21 cellular contexts compared by ENCODE assay signal in genomic region chr1:21871943-21872342, GRCh38. TPM values are rescaled to one million over a fixed set of nuclear protein-coding genes. Genes with fewer than 3 reads are reported as not detected.
DNase-seq lines count a peak whose midpoint lies in the region; ATAC-seq, FAIRE-seq and TF ChIP-seq lines count a peak whose summit lies in the region.
"Had no signal": no experiment of that assay in that cellular context is flagged by ENCODE, and none has a peak within 500 bp of the region (broad histone marks: within the 10 kb centered on the region; RNA-seq: fewer than 3 reads in every experiment).

No MANE protein-coding gene starts in this region.

- no peaks in the 10 kb centered on the region for H3K9me3 Mint-ChIP-seq in activated naive CD8-positive, alpha-beta T cell treated with anti-CD3 and anti-CD28 coated beads for 36 hours
- no peaks in the 10 kb centered on the region for H3K9me3 Mint-ChIP-seq in activated naive CD8-positive, alpha-beta T cell treated with anti-CD3 and anti-CD28 coated beads, Interleukin-2, amount 50 U/mL, for 24 hours
- H3K9me3 Mint-ChIP-seq: activated T-helper 1 cell treated with anti-CD3 and anti-CD28 coated beads, Interleukin-12 subunit alpha, Interleukin-12 subunit beta, Interleukin-2, Interleukin-4 antibody, amounts not matched to agents 30 ng/mL and 10 ng/mL and 1 ng/mL, durations not matched to agents 14 hours and 24 hours and 36 hours had no signal

- FAIRE-seq in urothelium cell line (lab: Jason Lieb, UNC), result no peak
- FAIRE-seq: GM19239 had no signal

- no peak overlapping the region for H3K4me3 Mint-ChIP-seq in activated naive CD8-positive, alpha-beta T cell treated with anti-CD3 and anti-CD28 coated beads for 36 hours
- no peak overlapping the region for H3K4me3 Mint-ChIP-seq in activated naive CD8-positive, alpha-beta T cell treated with anti-CD3 and anti-CD28 coated beads, Interleukin-2, amount 50 U/mL, for 24 hours
- H3K4me3 Mint-ChIP-seq: activated T-helper 1 cell treated with anti-CD3 and anti-CD28 coated beads, Interleukin-12 subunit alpha, Interleukin-12 subunit beta, Interleukin-2, Interleukin-4 antibody, amounts not matched to agents 30 ng/mL and 10 ng/mL and 1 ng/mL, durations not matched to agents 14 hours and 24 hours and 36 hours had no signal

- peaks cover 3% of the 10 kb centered on the region for H3K4me1 Mint-ChIP-seq in activated naive CD8-positive, alpha-beta T cell treated with anti-CD3 and anti-CD28 coated beads for 36 hours
- H3K4me1 Mint-ChIP-seq in activated naive CD8-positive, alpha-beta T cell treated with anti-CD3 and anti-CD28 coated beads, Interleukin-2, amount 50 U/mL, for 24 hours, result no peaks in the 10 kb centered on the region

- no peaks in the 10 kb centered on the region for H3K36me3 ChIP-seq in mucosa of descending colon (ENCODE audit: low read depth)

- intact Hi-C loops in mucosa of descending colon (cut with DNase I, micrococcal nuclease), result no loop called here

- H3K4me3 ChIP-seq in mucosa of descending colon, result no peak overlapping the region

- peak overlapping the region; percentile 16 for H3K27ac Mint-ChIP-seq in activated naive CD8-positive, alpha-beta T cell treated with anti-CD3 and anti-CD28 coated beads for 36 hours
- H3K27ac Mint-ChIP-seq in activated naive CD8-positive, alpha-beta T cell treated with anti-CD3 and anti-CD28 coated beads, Interleukin-2, amount 50 U/mL, for 24 hours, result no peak overlapping the region
- H3K27ac Mint-ChIP-seq: activated T-helper 1 cell treated with anti-CD3 and anti-CD28 coated beads, Interleukin-12 subunit alpha, Interleukin-12 subunit beta, Interleukin-2, Interleukin-4 antibody, amounts not matched to agents 30 ng/mL and 10 ng/mL and 1 ng/mL, durations not matched to agents 14 hours and 24 hours and 36 hours had no signal

- no peak for DNase-seq in activated naive CD8-positive, alpha-beta T cell treated with anti-CD3 and anti-CD28 coated beads for 36 hours
- no peak for DNase-seq in activated naive CD8-positive, alpha-beta T cell treated with anti-CD3 and anti-CD28 coated beads, Interleukin-2, amount 50 U/mL, for 24 hours
- DNase-seq in astrocyte of the hippocampus (ENCODE audit: low read depth, low spot score) (peak; percentile 46), mucosa of gallbladder (ENCODE audit: low spot score) (peak; percentile 64), urothelium cell line (ENCODE audit: low spot score) (peak; percentile 37), occipital lobe (lab: John Stamatoyannopoulos, UW) (no peak), mucosa of descending colon (no peak)
- no peak for DNase-seq in activated naive CD4-positive, alpha-beta T cell treated with anti-CD3 and anti-CD28 coated beads, Interleukin-2, amount 50 U/mL, for 16 hours
- DNase-seq: activated CD4-positive, CD25-positive, alpha-beta regulatory T cell; cerebellar nuclear complex; left cardiac atrium; NCI-H187; NCI-H446; nucleus accumbens; stimulated activated CD4-positive, alpha-beta T cell treated with anti-CD3 and anti-CD28 coated beads, Interleukin-2, amount 100 ng/mL, for 24 hours; T-helper 2 cell had no signal

- no peak for TF ChIP-seq CTCF in mucosa of descending colon (IDR thresholded peaks at IDR 0.05)

- ATAC-seq in activated naive CD8-positive, alpha-beta T cell treated with anti-CD3 and anti-CD28 coated beads, Interleukin-2, amount 50 U/mL, for 24 hours, result no peak
- ATAC-seq in mucosa of descending colon, result no peak
- ATAC-seq: left cardiac atrium, sciatic nerve had no signal

- no peaks in the 10 kb centered on the region for H3K9me3 ChIP-seq in mucosa of descending colon

- no peaks in the 10 kb centered on the region for H3K36me3 Mint-ChIP-seq in activated naive CD8-positive, alpha-beta T cell treated with anti-CD3 and anti-CD28 coated beads for 36 hours
- no peaks in the 10 kb centered on the region for H3K36me3 Mint-ChIP-seq in activated naive CD8-positive, alpha-beta T cell treated with anti-CD3 and anti-CD28 coated beads, Interleukin-2, amount 50 U/mL, for 24 hours (ENCODE audit: low read depth)

- H3K4me1 ChIP-seq in mucosa of descending colon (ENCODE audit: low read depth), result peaks cover 2% of the 10 kb centered on the region

- H3K27me3 Mint-ChIP-seq in activated naive CD8-positive, alpha-beta T cell treated with anti-CD3 and anti-CD28 coated beads for 36 hours, result no peaks in the 10 kb centered on the region
- no peaks in the 10 kb centered on the region for H3K27me3 Mint-ChIP-seq in activated naive CD8-positive, alpha-beta T cell treated with anti-CD3 and anti-CD28 coated beads, Interleukin-2, amount 50 U/mL, for 24 hours

RNA-seq across cellular contexts. Expression of gene LDLRAD2, which starts 59.9 kb away (rescaled TPM):
- total RNA-seq in activated naive CD8-positive, alpha-beta T cell treated with anti-CD3 and anti-CD28 coated beads for 36 hours, result under 1 TPM; 0.19 to 0.22 TPM
- 0.26 TPM for total RNA-seq in mucosa of gallbladder
- total RNA-seq in occipital lobe, result not detected
- under 1 TPM; 0.09 to 0.27 (median 0.19) TPM for total RNA-seq in mucosa of descending colon
- total RNA-seq: activated T-helper 1 cell treated with anti-CD3 and anti-CD28 coated beads, Interleukin-12 subunit alpha, Interleukin-12 subunit beta, Interleukin-2, Interleukin-4 antibody, amounts not matched to agents 30 ng/mL and 10 ng/mL and 1 ng/mL, durations not matched to agents 14 hours and 24 hours and 36 hours; mononuclear cell; temporal lobe had no signal

Comparison
In these comparisons a context has a peak if more than half of its experiments do, and no peak if none do; other contexts are left out.
1. DNase-seq: peak in astrocyte of the hippocampus (single experiment), mucosa of gallbladder (single experiment) and urothelium cell line (single experiment); none in activated naive CD8-positive, alpha-beta T cell treated with anti-CD3 and anti-CD28 coated beads for 36 hours (single experiment), activated naive CD8-positive, alpha-beta T cell treated with anti-CD3 and anti-CD28 coated beads, Interleukin-2, amount 50 U/mL, for 24 hours (single experiment), occipital lobe (single experiment), mucosa of descending colon (0 of 3) and activated naive CD4-positive, alpha-beta T cell treated with anti-CD3 and anti-CD28 coated beads, Interleukin-2, amount 50 U/mL, for 16 hours (single experiment).